In genomic region chr12:12266389-12266872, GRCh38 we compare ENCODE assay signal across 1 cellular context.
TF ChIP-seq lines count a peak whose summit lies in the region.

No MANE protein-coding gene starts in this region.

TF ChIP-seq in HEK293, 187 proteins besides CTCF, POLR2A, EP300 and RAD21 (continued from another document):
- TF ChIP-seq ZNF398 (tag by site-specific recombination; IDR thresholded peaks at IDR 0.05) (peak; percentile 42), ZNF114 (tag by site-specific recombination; IDR thresholded peaks at IDR 0.05) (no peak), ZNF677 (tag by site-specific recombination; IDR thresholded peaks at IDR 0.05) (no peak), ZBTB48 (tag by site-specific recombination; IDR thresholded peaks at IDR 0.05) (0 out of 2 replicates have a peak, but pooled peaks have one; percentile 12), ZNF391 (tag by site-specific recombination; IDR thresholded peaks at IDR 0.05; ENCODE audit: borderline replicate concordance, low read depth) (no peak)
